Comparison of ENCODE assay signal across 8 cellular contexts in genomic region chr12:62933220-62933870, GRCh38. TPM values are rescaled to one million over a fixed set of nuclear protein-coding genes. Genes with fewer than 3 reads are reported as not detected.
DNase-seq lines count a peak whose midpoint lies in the region; ATAC-seq and TF ChIP-seq lines count a peak whose summit lies in the region.

No MANE protein-coding gene starts in this region.

- CTCF ChIA-PET in activated CD8-positive, alpha-beta T cell treated with anti-CD3 and anti-CD28 coated beads for 36 hours (lab: Charles Lee): interaction anchor here (0.9 kb wide), 1 partner anchor 38 kb away, joined by 4 read pairs; no protein-coding TSS in a partner anchor

- H3K4me1 ChIP-seq in cardiac muscle cell (ENCODE audit: low read depth): no peaks in the 10 kb centered on the region

- H3K27ac ChIP-seq in C4-2B (peak overlapping the region; percentile 89), cardiac muscle cell (no peak overlapping the region)

- H3K36me3 Mint-ChIP-seq in activated CD8-positive, alpha-beta T cell treated with anti-CD3 and anti-CD28 coated beads for 36 hours (ENCODE audit: low read depth): no peaks in the 10 kb centered on the region

- H3K4me3 ChIP-seq in cardiac muscle cell: peak overlapping the region; percentile 87

- POLR2A ChIA-PET in activated CD8-positive, alpha-beta T cell treated with anti-CD3 and anti-CD28 coated beads for 36 hours (lab: Charles Lee): no interaction called here

- H3K4me1 Mint-ChIP-seq in activated CD8-positive, alpha-beta T cell treated with anti-CD3 and anti-CD28 coated beads for 36 hours (ENCODE audit: low read depth): peaks cover 8% of the 10 kb centered on the region

- H3K27ac Mint-ChIP-seq in activated CD8-positive, alpha-beta T cell treated with anti-CD3 and anti-CD28 coated beads for 36 hours: no peak overlapping the region

- H3K4me3 Mint-ChIP-seq in activated CD8-positive, alpha-beta T cell treated with anti-CD3 and anti-CD28 coated beads for 36 hours: peak overlapping the region; percentile 71

- intact Hi-C loops in activated CD8-positive, alpha-beta T cell treated with anti-CD3 and anti-CD28 coated beads for 36 hours (cut with micrococcal nuclease): no loop called here

- H3K27me3 ChIP-seq in cardiac muscle cell: peaks cover 47% of the 10 kb centered on the region

- peaks cover 1% of the 10 kb centered on the region for H3K9me3 Mint-ChIP-seq in activated CD8-positive, alpha-beta T cell treated with anti-CD3 and anti-CD28 coated beads for 36 hours

- ATAC-seq in activated CD8-positive, alpha-beta T cell treated with anti-CD3 and anti-CD28 coated beads for 36 hours: no peak
- ATAC-seq in HG03460 (IDR thresholded peaks at IDR 0.05; ENCODE audit: unreplicated experiment): no peak

- TF ChIP-seq CTCF in C4-2B (conservative IDR thresholded peaks at IDR 0.05) (no peak), cardiac muscle cell (IDR thresholded peaks at IDR 0.05; ENCODE audit: low read depth, low read length) (no peak)
- no peak for TF ChIP-seq CTCF in activated CD8-positive, alpha-beta T cell treated with anti-CD3 and anti-CD28 coated beads for 36 hours (IDR thresholded peaks at IDR 0.05)

- H3K9me3 ChIP-seq in cardiac muscle cell (ENCODE audit: low read depth): no peaks in the 10 kb centered on the region

- no peaks in the 10 kb centered on the region for H3K36me3 ChIP-seq in cardiac muscle cell

- DNase-seq in HuH-7.5 (ENCODE audit: low spot score) (peak; percentile 48), cardiac muscle cell (ENCODE audit: low read depth in 1 of 2, low spot score in 1 of 2) (peak in 1 of 2 donors; percentile 19), nucleus accumbens (lab: John Stamatoyannopoulos, UW) (peak in 54 of 56 donors; percentile 25 to 91 (median 78)), OCI-M2 (lab: John Stamatoyannopoulos, UW; ENCODE audit: unreplicated experiment) (no peak)
- no peak for DNase-seq in activated CD8-positive, alpha-beta T cell treated with anti-CD3 and anti-CD28 coated beads for 36 hours
- DNase-seq in stimulated activated CD4-positive, alpha-beta T cell treated with anti-CD3 and anti-CD28 coated beads, Interleukin-4, amount 100 ng/mL, for 24 hours: no peak

- peaks cover 36% of the 10 kb centered on the region for H3K27me3 Mint-ChIP-seq in activated CD8-positive, alpha-beta T cell treated with anti-CD3 and anti-CD28 coated beads for 36 hours

RNA-seq across cellular contexts. Expression of gene PPM1H, which starts 1.6 kb away (rescaled TPM):
- total RNA-seq in activated CD8-positive, alpha-beta T cell treated with anti-CD3 and anti-CD28 coated beads for 36 hours: under 1 TPM in 1 of 2 experiments, not detected in 1; 0.07 TPM
- total RNA-seq in cardiac muscle cell: 2.9 and 4.0 TPM in 2 replicates
- 1.4 and 3.3 TPM in 2 replicates for polyA plus RNA-seq in cardiac muscle cell

Comparison
In these comparisons a context has a peak if more than half of its experiments do, and no peak if none do; other contexts are left out.
1. DNase-seq: peak in HuH-7.5 (single experiment) and nucleus accumbens (54 of 56); none in activated CD8-positive, alpha-beta T cell treated with anti-CD3 and anti-CD28 coated beads for 36 hours (single experiment), stimulated activated CD4-positive, alpha-beta T cell treated with anti-CD3 and anti-CD28 coated beads, Interleukin-4, amount 100 ng/mL, for 24 hours (single experiment) and OCI-M2 (single experiment).